ENCODE assay signal across 15 cellular contexts in the genomic region with DNA sequence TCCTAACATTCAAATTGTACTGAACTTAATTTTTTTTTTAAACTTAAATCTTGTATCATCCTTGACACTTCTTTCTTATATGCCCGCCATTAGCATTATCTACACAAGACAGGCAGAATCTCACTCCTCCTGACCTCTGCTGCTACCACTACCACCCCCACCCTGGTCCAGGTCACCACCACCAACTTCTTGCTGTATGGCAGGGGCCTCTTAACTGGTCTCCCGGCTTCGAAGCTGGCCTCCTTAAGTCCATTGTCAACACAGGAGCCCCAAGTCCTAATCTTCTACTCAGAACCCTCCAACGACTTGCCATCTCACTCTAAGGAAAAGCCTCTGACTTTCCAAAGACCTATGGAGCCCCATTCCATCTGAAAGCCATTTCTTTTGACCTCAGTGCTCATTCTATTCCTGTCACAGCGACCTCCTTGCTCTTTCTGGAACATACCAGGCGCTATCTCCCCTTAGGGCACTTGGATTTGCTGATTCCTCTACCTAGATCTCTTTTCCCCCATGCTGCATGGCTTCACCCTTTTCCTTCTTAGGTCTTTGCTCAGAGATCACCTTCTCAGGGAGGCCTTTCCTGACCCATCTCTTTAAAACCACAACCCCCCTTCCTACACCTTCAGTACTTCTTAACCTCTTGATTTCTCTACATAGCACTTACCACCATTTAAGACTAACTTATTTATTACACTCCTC. TPM values are rescaled to one million over a fixed set of nuclear protein-coding genes. Genes with fewer than 3 reads are reported as not detected.
A peak's percentile ranks its signal among the peaks of the same experiment; 100 is the strongest.
DNase-seq lines count a peak whose midpoint lies in the region; ATAC-seq and TF ChIP-seq lines count a peak whose summit lies in the region.
"Had no signal": no experiment of that assay in that cellular context is flagged by ENCODE, and none has a peak within 500 bp of the region (broad histone marks: within the 10 kb centered on the region; RNA-seq: fewer than 3 reads in every experiment).

No MANE protein-coding gene starts in this region.

- H3K9me3 ChIP-seq in cardiac muscle cell (ENCODE audit: low read depth) = no peaks in the 10 kb centered on the region
- H3K9me3 ChIP-seq in MG63 = no peaks in the 10 kb centered on the region
- no peaks in the 10 kb centered on the region for H3K9me3 ChIP-seq in mammary epithelial cell (replicated peaks; ENCODE audit: insufficient read depth, low read length)
- H3K9me3 ChIP-seq: mucosa of descending colon had no signal

- in situ Hi-C loops in mammary epithelial cell (cut with MboI; ENCODE audit: low sequenced_read_pairs in 2 of 2) = no loop called here

- POLR2A ChIA-PET in T-cell (lab: Charles Lee) = interaction anchor here in 1 of 2 donors (0.7 kb wide), 1 partner anchor 34 kb away, joined by 3 read pairs; no protein-coding TSS in a partner anchor

- H3K9ac ChIP-seq in mammary epithelial cell (ENCODE audit: insufficient read depth, low read length) = no peak overlapping the region

- intact Hi-C loops in Right ventricle myocardium superior (cut with DNase I) (no loop called here), mammary epithelial cell (cut with micrococcal nuclease) (loop anchor here (2.0 kb wide), 2 partner anchors 35 to 57 kb away; partner anchors contain the start of gene UNC45A)

- dilution Hi-C loops in mammary epithelial cell (cut with HindIII; ENCODE audit: low sequenced_read_pairs) = no loop called here

- no peaks in the 10 kb centered on the region for H3K36me3 ChIP-seq in cardiac muscle cell
- H3K36me3 ChIP-seq in MG63 = peaks cover 26% of the 10 kb centered on the region
- H3K36me3 ChIP-seq in mammary epithelial cell (ENCODE audit: insufficient read depth, low read length) = peaks cover 3% of the 10 kb centered on the region

- H3K4me3 Mint-ChIP-seq in stimulated activated effector memory CD8-positive, alpha-beta T cell treated with anti-CD3 and anti-CD28 coated beads, Interleukin-12 subunit alpha, Interleukin-12 subunit beta, amount 100 ng/mL, for 72 hours = peak overlapping the region; percentile 98
- no peak overlapping the region for H3K4me3 Mint-ChIP-seq in T-cell

- H3K79me2 ChIP-seq in mammary epithelial cell (ENCODE audit: insufficient read depth, low read length) = peaks cover 87% of the 10 kb centered on the region

- H3K4me3 ChIP-seq in cardiac muscle cell (no peak overlapping the region), MG63 (peak overlapping the region; percentile 94; the same call in 1 of the 2 replicates), mammary epithelial cell (replicated peaks in 1 of 3; ENCODE audit: insufficient read depth in 1 of 3, low read depth in 2 of 3, low read length in 3 of 3) (no peak overlapping the region)
- H3K4me3 ChIP-seq: mucosa of descending colon had no signal

- CTCF ChIA-PET in mammary epithelial cell (lab: Charles Lee; ENCODE audit: low non-redundant PET) = no interaction called here
- CTCF ChIA-PET in T-cell (lab: Charles Lee) = no interaction called here

- peaks cover 15% of the 10 kb centered on the region for H3K4me1 ChIP-seq in cardiac muscle cell (ENCODE audit: low read depth)
- peaks cover 8% of the 10 kb centered on the region for H3K4me1 ChIP-seq in mammary epithelial cell (ENCODE audit: insufficient read depth, low read length)

- peaks cover 31% of the 10 kb centered on the region for H3K36me3 Mint-ChIP-seq in stimulated activated effector memory CD8-positive, alpha-beta T cell treated with anti-CD3 and anti-CD28 coated beads, Interleukin-12 subunit alpha, Interleukin-12 subunit beta, amount 100 ng/mL, for 72 hours
- no peaks in the 10 kb centered on the region for H3K36me3 Mint-ChIP-seq in T-cell

- DNase-seq in cardiac muscle cell (ENCODE audit: low read depth in 1 of 2, low spot score in 1 of 2) (no peak), Right ventricle myocardium superior (no peak), MG63 (no peak), mammary epithelial cell (no peak), superior temporal gyrus (ENCODE audit: extremely low spot score) (no peak), T-cell (no peak)
- DNase-seq in stimulated activated effector memory CD8-positive, alpha-beta T cell treated with anti-CD3 and anti-CD28 coated beads, Interleukin-12 subunit alpha, Interleukin-12 subunit beta, amount 100 ng/mL, for 72 hours (ENCODE audit: low spot score in 2 of 2) = no peak
- DNase-seq: activated CD4-positive, CD25-positive, alpha-beta regulatory T cell treated with anti-CD3 and anti-CD28 coated beads, Interleukin-2, amount 50 U/mL, for 72 hours; C1 segment of cervical spinal cord; mucosa of descending colon; MV-4-11; NCI-H446 treated with DMSO at 0.1 percent for 48 hours; SHP77; stimulated activated naive CD8-positive, alpha-beta T cell treated with anti-CD3 and anti-CD28 coated beads, Interleukin-15, amount 100 ng/mL, for 72 hours had no signal

- H3K4me1 Mint-ChIP-seq in stimulated activated effector memory CD8-positive, alpha-beta T cell treated with anti-CD3 and anti-CD28 coated beads, Interleukin-12 subunit alpha, Interleukin-12 subunit beta, amount 100 ng/mL, for 72 hours = peaks cover 32% of the 10 kb centered on the region
- peaks cover 30 to 46% (median 31%) of the 10 kb centered on the region in 3 donors for H3K4me1 Mint-ChIP-seq in T-cell

- H3K27ac Mint-ChIP-seq in stimulated activated effector memory CD8-positive, alpha-beta T cell treated with anti-CD3 and anti-CD28 coated beads, Interleukin-12 subunit alpha, Interleukin-12 subunit beta, amount 100 ng/mL, for 72 hours = no peak overlapping the region
- H3K27ac Mint-ChIP-seq in T-cell = no peak overlapping the region
- H3K27ac Mint-ChIP-seq: stimulated activated naive CD8-positive, alpha-beta T cell treated with anti-CD3 and anti-CD28 coated beads, Interleukin-15, amount 100 ng/mL, for 72 hours had no signal

- no TSS peak for BruUV-seq in mammary epithelial cell (replicated peaks; lab: Mats Ljungman, UMichigan)

- peak overlapping the region; percentile 52 for H2AFZ ChIP-seq in mammary epithelial cell (ENCODE audit: low read depth, low read length)

- H4K20me1 ChIP-seq in mammary epithelial cell (ENCODE audit: insufficient read depth, low read length) = no peaks in the 10 kb centered on the region

- H3K27me3 ChIP-seq in cardiac muscle cell = no peaks in the 10 kb centered on the region
- H3K27me3 ChIP-seq in MG63 = no peaks in the 10 kb centered on the region
- no peaks in the 10 kb centered on the region for H3K27me3 ChIP-seq in mammary epithelial cell (ENCODE audit: insufficient read depth, low read length)

- WGBS in mammary epithelial cell (ENCODE audit: low coverage, missing lambda C conversion rate) = 100% methylated on average over 4 of the region's 6 CpGs

- peak overlapping the region; percentile 34 for H3K4me2 ChIP-seq in mammary epithelial cell (ENCODE audit: insufficient read depth, low read depth, low read length)

- TF ChIP-seq CTCF in cardiac muscle cell (IDR thresholded peaks at IDR 0.05; ENCODE audit: low read depth, low read length) (no peak), mammary epithelial cell (conservative IDR thresholded peaks at IDR 0.05 in 1 of 2, IDR thresholded peaks at IDR 0.05 in 1 of 2; ENCODE audit: extremely low read depth in 1 of 2, insufficient read depth in 1 of 2, low read depth in 1 of 2, low read length in 2 of 2) (no peak)

- no peaks in the 10 kb centered on the region for H3K9me3 Mint-ChIP-seq in stimulated activated effector memory CD8-positive, alpha-beta T cell treated with anti-CD3 and anti-CD28 coated beads, Interleukin-12 subunit alpha, Interleukin-12 subunit beta, amount 100 ng/mL, for 72 hours
- no peaks in the 10 kb centered on the region for H3K9me3 Mint-ChIP-seq in T-cell
- H3K9me3 Mint-ChIP-seq: stimulated activated naive CD8-positive, alpha-beta T cell treated with anti-CD3 and anti-CD28 coated beads, Interleukin-15, amount 100 ng/mL, for 72 hours had no signal

- ATAC-seq in Right ventricle myocardium superior (ENCODE audit: poor library complexity) = no peak
- no peak for ATAC-seq in stimulated activated effector memory CD8-positive, alpha-beta T cell treated with anti-CD3 and anti-CD28 coated beads, Interleukin-12 subunit alpha, Interleukin-12 subunit beta, amount 100 ng/mL, for 72 hours
- no peak for ATAC-seq in T-cell (replicated peaks in 1 of 4)
- no peak for ATAC-seq in HG02642 (IDR thresholded peaks at IDR 0.05; ENCODE audit: poor library complexity, unreplicated experiment)
- ATAC-seq: mucosa of descending colon; stimulated activated naive CD8-positive, alpha-beta T cell treated with anti-CD3 and anti-CD28 coated beads, Interleukin-15, amount 100 ng/mL, for 72 hours had no signal

- no peaks in the 10 kb centered on the region for H3K27me3 Mint-ChIP-seq in T-cell
- H3K27me3 Mint-ChIP-seq: stimulated activated naive CD8-positive, alpha-beta T cell treated with anti-CD3 and anti-CD28 coated beads, Interleukin-15, amount 100 ng/mL, for 72 hours had no signal

- H3K27ac ChIP-seq in cardiac muscle cell (peak overlapping the region; percentile 26), mammary epithelial cell (ENCODE audit: insufficient read depth, low read depth, low read length) (no peak overlapping the region)

RNA-seq across cellular contexts. Expression of gene PRC1, which starts 2.6 kb away (rescaled TPM):
- total RNA-seq in cardiac muscle cell = 25.5 and 209 TPM in 2 replicates
- 20.1 and 131 TPM in 2 replicates for polyA plus RNA-seq in cardiac muscle cell
- total RNA-seq in Right ventricle myocardium superior = 3.7 TPM
- total RNA-seq in MG63 (2014; rRNA removed; shearing (Covaris generic); ENCODE audit: low replicate concordance) = 231 and 268 TPM in 2 replicates
- total RNA-seq in mammary epithelial cell = 100 to 1,000 TPM in 1 of 2 donors, 1 to 10 TPM in 1; 4.5 to 100 TPM
- polyA plus RNA-seq in mammary epithelial cell = 169 TPM
- 175 TPM for polyA minus RNA-seq in mammary epithelial cell
- 10 to 100 TPM in 2 of 5 donors, 1 to 10 TPM in 3; 4.7 to 25.9 (median 6.8) TPM for total RNA-seq in T-cell

RNA-seq across cellular contexts. Expression of gene VPS33B, which starts 30.7 kb away (rescaled TPM):
- total RNA-seq in cardiac muscle cell (5.2 and 18.7 TPM in 2 replicates), Right ventricle myocardium superior (4.4 TPM), mammary epithelial cell (10 to 100 TPM in 1 of 2 donors, 1 to 10 TPM in 1; 8.7 to 19.9 TPM), T-cell (10 to 100 TPM; 19.3 to 29.8 (median 26.0) TPM)
- polyA plus RNA-seq in cardiac muscle cell (13.3 and 17.2 TPM in 2 replicates), mammary epithelial cell (13.2 TPM)
- 3.2 and 14.6 TPM in 2 replicates for total RNA-seq in MG63 (2014; rRNA removed; shearing (Covaris generic); ENCODE audit: low replicate concordance)
- 29.5 TPM for polyA minus RNA-seq in mammary epithelial cell

RNA-seq across cellular contexts. Expression of gene RCCD1, which starts 37.1 kb away (rescaled TPM):
- total RNA-seq in cardiac muscle cell (18.6 and 43.0 TPM in 2 replicates), Right ventricle myocardium superior (9.3 TPM), mammary epithelial cell (10 to 100 TPM; 10.0 to 14.7 TPM), T-cell (10 to 100 TPM in 3 of 5 donors, 1 to 10 TPM in 2; 5.7 to 21.2 (median 15.8) TPM)
- polyA plus RNA-seq in cardiac muscle cell (32.8 and 50.6 TPM in 2 replicates), mammary epithelial cell (6.5 TPM)
- 25.7 and 27.5 TPM in 2 replicates for total RNA-seq in MG63 (2014; rRNA removed; shearing (Covaris generic); ENCODE audit: low replicate concordance)
- polyA minus RNA-seq in mammary epithelial cell = 1.4 TPM

RNA-seq across cellular contexts. Expression of gene UNC45A, which starts 56.7 kb away (rescaled TPM):
- 61.8 and 68.2 TPM in 2 replicates for total RNA-seq in cardiac muscle cell
- polyA plus RNA-seq in cardiac muscle cell = 52.5 and 61.1 TPM in 2 replicates
- total RNA-seq in Right ventricle myocardium superior = 26.5 TPM
- 43.1 and 64.2 TPM in 2 replicates for total RNA-seq in MG63 (2014; rRNA removed; shearing (Covaris generic); ENCODE audit: low replicate concordance)
- total RNA-seq in mammary epithelial cell = 10 to 100 TPM; 76.7 to 86.2 TPM
- 64.5 TPM for polyA plus RNA-seq in mammary epithelial cell
- 55.1 TPM for polyA minus RNA-seq in mammary epithelial cell
- 10 to 100 TPM; 39.4 to 80.3 (median 72.2) TPM for total RNA-seq in T-cell

RNA-seq across cellular contexts. Expression of gene HDDC3, which starts 59.4 kb away (rescaled TPM):
- total RNA-seq in cardiac muscle cell = 31.2 and 32.5 TPM in 2 replicates
- 22.5 and 24.9 TPM in 2 replicates for polyA plus RNA-seq in cardiac muscle cell
- total RNA-seq in Right ventricle myocardium superior = 15.5 TPM
- 32.6 and 51.9 TPM in 2 replicates for total RNA-seq in MG63 (2014; rRNA removed; shearing (Covaris generic); ENCODE audit: low replicate concordance)
- total RNA-seq in mammary epithelial cell = 10 to 100 TPM; 10.5 to 16.2 TPM
- 12.7 TPM for polyA plus RNA-seq in mammary epithelial cell
- polyA minus RNA-seq in mammary epithelial cell = not detected
- 10 to 100 TPM; 14.4 to 28.6 (median 26.2) TPM for total RNA-seq in T-cell
